In genomic region chr12:47772738-47773061, GRCh38 we compare ENCODE assay signal across 8 cellular contexts. TPM values are rescaled to one million over a fixed set of nuclear protein-coding genes. Genes with fewer than 3 reads are reported as not detected.
DNase-seq lines count a peak whose midpoint lies in the region; ATAC-seq, FAIRE-seq and TF ChIP-seq lines count a peak whose summit lies in the region.

No MANE protein-coding gene starts in this region.

- 12 to 13% methylated on average over 13 to 17 of the region's 17 CpGs for WGBS in gastroesophageal sphincter (ENCODE audit: low coverage in 1 of 2), 2 donors

- no peaks in the 10 kb centered on the region for H3K79me2 ChIP-seq in GM23338 (replicated peaks; ENCODE audit: insufficient read depth)

- ATAC-seq in GM23338 (no peak), gastroesophageal sphincter (no peak), GM18498 (IDR thresholded peaks at IDR 0.05; ENCODE audit: unreplicated experiment) (no peak)

- no peak for TF ChIP-seq EP300 in gastroesophageal sphincter (IDR thresholded peaks at IDR 0.05)

- H3K27me3 ChIP-seq in GM23338 (ENCODE audit: insufficient read depth), result peaks cover 17% of the 10 kb centered on the region
- H3K27me3 ChIP-seq in gastroesophageal sphincter, result peaks cover 6% of the 10 kb centered on the region
- H3K27me3 ChIP-seq in skeletal muscle tissue (ENCODE audit: control insufficient read depth in 3 of 3, insufficient read depth in 3 of 3, low read length in 3 of 3), result no peaks in the 10 kb centered on the region

- H4K20me1 ChIP-seq in GM23338 (replicated peaks; ENCODE audit: insufficient read depth), result no peaks in the 10 kb centered on the region

- no peak overlapping the region for H3K27ac ChIP-seq in GM23338 (ENCODE audit: low read depth)
- H3K27ac ChIP-seq in VCaP, result peak overlapping the region; percentile 80
- H3K27ac ChIP-seq in gastroesophageal sphincter, result peak overlapping the region in 3 of 4 donors; percentile 87 to 91 (median 91)
- no peak overlapping the region for H3K27ac ChIP-seq in skeletal muscle tissue (ENCODE audit: low read depth, low read length)

- H3K9ac ChIP-seq in skeletal muscle tissue (ENCODE audit: low read depth in 1 of 3, low read length in 3 of 3), result peak overlapping the region; percentile 83 to 85 (median 84)

- peaks cover 15% of the 10 kb centered on the region for H3F3A ChIP-seq in GM23338 (replicated peaks; ENCODE audit: low read depth)

- DNase-seq in GM23338 (ENCODE audit: low spot score) (no peak), HTR-8/SVneo (ENCODE audit: insufficient read length, low spot score) (no peak), Kasumi-1 (lab: John Stamatoyannopoulos, UW) (no peak), amygdala (lab: John Stamatoyannopoulos, UW) (no peak)

- no peaks in the 10 kb centered on the region for H3K9me2 ChIP-seq in GM23338 (ENCODE audit: insufficient read depth)

- no peaks in the 10 kb centered on the region for H3K36me3 ChIP-seq in GM23338 (ENCODE audit: insufficient read depth)
- H3K36me3 ChIP-seq in gastroesophageal sphincter, result no peaks in the 10 kb centered on the region
- H3K36me3 ChIP-seq in skeletal muscle tissue (ENCODE audit: control insufficient read depth in 3 of 3, insufficient read depth in 3 of 3, low read length in 3 of 3), result no peaks in the 10 kb centered on the region

- peaks cover 11% of the 10 kb centered on the region for H3K27me3 Mint-ChIP-seq in GM23338 (ENCODE audit: insufficient read depth, low read depth, poor library complexity)

- TF ChIP-seq POLR2A in gastroesophageal sphincter (IDR thresholded peaks at IDR 0.05), result no peak

- TF ChIP-seq CTCF in GM23338 (conservative IDR thresholded peaks at IDR 0.05; ENCODE audit: low read depth in 2 of 2), result no peak
- TF ChIP-seq CTCF in VCaP (conservative IDR thresholded peaks at IDR 0.05), result no peak
- no peak for TF ChIP-seq CTCF in gastroesophageal sphincter (IDR thresholded peaks at IDR 0.05)

- peaks cover 34% of the 10 kb centered on the region for H3K4me1 ChIP-seq in GM23338 (ENCODE audit: insufficient read depth)
- H3K4me1 ChIP-seq in gastroesophageal sphincter, result peaks cover 10 to 64% (median 33%) of the 10 kb centered on the region in 3 donors
- peaks cover 44 to 47% (median 44%) of the 10 kb centered on the region in 3 donors for H3K4me1 ChIP-seq in skeletal muscle tissue (ENCODE audit: control insufficient read depth in 3 of 3, insufficient read depth in 3 of 3, low read length in 3 of 3)

- no peak for FAIRE-seq in HTR-8/SVneo (lab: Jason Lieb, UNC)

- H3K9me3 ChIP-seq in gastroesophageal sphincter (no peaks in the 10 kb centered on the region), skeletal muscle tissue (ENCODE audit: control insufficient read depth in 3 of 3, low read length in 3 of 3) (no peaks in the 10 kb centered on the region)

- peaks cover 33% of the 10 kb centered on the region for H3K4me1 Mint-ChIP-seq in GM23338

- H3K36me3 Mint-ChIP-seq in GM23338 (ENCODE audit: low read depth), result no peaks in the 10 kb centered on the region

- peak overlapping the region; percentile 72 for H3K4me3 Mint-ChIP-seq in GM23338

- peak overlapping the region; percentile 69 for H3K4me3 ChIP-seq in GM23338
- peak overlapping the region; percentile 95 to 97 for H3K4me3 ChIP-seq in gastroesophageal sphincter
- peak overlapping the region; percentile 75 to 81 (median 81) for H3K4me3 ChIP-seq in skeletal muscle tissue (ENCODE audit: low read length in 3 of 3)

- no peaks in the 10 kb centered on the region for H3K9me3 Mint-ChIP-seq in GM23338

- no peak overlapping the region for H3K27ac Mint-ChIP-seq in GM23338

- peak overlapping the region; percentile 79 for H3K4me2 ChIP-seq in GM23338

- peak overlapping the region; percentile 6; the same call in 1 of the 2 replicates for H2AFZ ChIP-seq in GM23338

TF ChIP-seq in GM23338, 12 proteins besides CTCF, POLR2A, EP300 and RAD21 (continues in another document):
- TF ChIP-seq ZNF114 (CRISPR knock-in tag; IDR thresholded peaks at IDR 0.05), result no peak
- no peak for TF ChIP-seq ZNF462 (CRISPR knock-in tag; IDR thresholded peaks at IDR 0.05)
- no peak for TF ChIP-seq EZH2 (IDR thresholded peaks at IDR 0.05; ENCODE audit: low read depth, unreplicated experiment)
- no peak for TF ChIP-seq JUNB (IDR thresholded peaks at IDR 0.05; ENCODE audit: unreplicated experiment)
- TF ChIP-seq ETS1 (IDR thresholded peaks at IDR 0.05), result no peak
- no peak for TF ChIP-seq CREB1 (CRISPR knock-in tag; IDR thresholded peaks at IDR 0.05; ENCODE audit: low read depth)

RNA-seq across cellular contexts. Expression of gene SLC48A1, which starts 0.3 kb away (rescaled TPM):
- 9.0 and 16.8 TPM in 2 replicates for total RNA-seq in GM23338 (2014; rRNA removed; shearing (Covaris generic))
- 5.8 TPM in 2 replicates for polyA plus RNA-seq in GM23338 (2016; fragmentation: Nextera tagmentation; extraction: Ambion mirVana)
- 10 to 100 TPM; 40.7 to 66.8 (median 53.3) TPM for total RNA-seq in gastroesophageal sphincter
- total RNA-seq in skeletal muscle tissue, result 7.8 TPM

RNA-seq across cellular contexts. Expression of gene RAPGEF3, which starts 14.0 kb away (rescaled TPM):
- total RNA-seq in GM23338 (2014; rRNA removed; shearing (Covaris generic)), result 10.4 and 11.8 TPM in 2 replicates
- 2.3 and 3.0 TPM in 2 replicates for polyA plus RNA-seq in GM23338 (2016; fragmentation: Nextera tagmentation; extraction: Ambion mirVana)
- total RNA-seq in gastroesophageal sphincter (10 to 100 TPM; 19.3 to 56.8 (median 25.5) TPM), skeletal muscle tissue (8.4 TPM)

RNA-seq across cellular contexts. Expression of gene HDAC7, which starts 47.0 kb away (rescaled TPM):
- total RNA-seq in GM23338 (2014; rRNA removed; shearing (Covaris generic)), result 55.1 and 60.1 TPM in 2 replicates
- polyA plus RNA-seq in GM23338 (2016; fragmentation: Nextera tagmentation; extraction: Ambion mirVana), result 37.3 and 41.3 TPM in 2 replicates
- 10 to 100 TPM; 55.9 to 96.5 (median 59.4) TPM for total RNA-seq in gastroesophageal sphincter
- total RNA-seq in skeletal muscle tissue, result 21.4 TPM

RNA-seq across cellular contexts. Expression of gene ENDOU, which starts 47.4 kb away (rescaled TPM):
- not detected in 2 replicates for total RNA-seq in GM23338 (2014; rRNA removed; shearing (Covaris generic))
- polyA plus RNA-seq in GM23338 (2016; fragmentation: Nextera tagmentation; extraction: Ambion mirVana), result not detected in 2 replicates
- total RNA-seq in gastroesophageal sphincter (1 to 10 TPM in 2 of 4 donors, under 1 TPM in 2; 0.42 to 1.9 (median 0.75) TPM), skeletal muscle tissue (1.0 TPM)

Comparison
In these comparisons a context has a peak if more than half of its experiments do, and no peak if none do; other contexts are left out.
1. H3K27ac ChIP-seq: peak in VCaP (single experiment) and gastroesophageal sphincter (3 of 4); none in GM23338 (single experiment) and skeletal muscle tissue (single experiment).
2. Peak in every context shown above with its lines, with median percentiles within 50 percentile points of each other: H3K4me3 ChIP-seq.